1 cellular context compared by ENCODE assay signal in the genomic region with DNA sequence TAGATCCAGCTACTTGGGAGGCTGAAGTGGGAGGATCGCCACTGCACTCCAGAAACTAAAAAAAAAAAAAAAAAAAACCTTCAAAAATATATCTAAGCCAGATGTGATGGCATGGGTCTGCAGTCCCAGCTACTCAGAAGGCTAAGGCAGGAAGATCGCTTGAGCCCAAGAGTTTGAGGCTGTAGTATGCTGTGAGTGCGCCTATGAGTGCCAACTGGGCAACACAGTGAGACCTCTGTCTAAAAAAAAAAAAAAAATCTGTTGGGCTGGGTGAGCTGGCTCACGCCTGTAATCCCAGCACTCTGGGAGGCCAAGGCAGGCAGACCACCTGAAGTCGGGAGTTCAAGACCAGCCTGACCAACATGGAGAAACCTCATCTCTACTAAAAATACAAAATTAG.
TF ChIP-seq lines count a peak whose summit lies in the region.

No MANE protein-coding gene starts in this region.

TF ChIP-seq in GM12878, 131 proteins besides CTCF, POLR2A, EP300 and RAD21:
- TF ChIP-seq YBX1 (IDR thresholded peaks at IDR 0.05) = no peak
